ENCODE assay signal across 1 cellular context in genomic region chr18:54948350-54948837, GRCh38.
TF ChIP-seq lines count a peak whose summit lies in the region.

No MANE protein-coding gene starts in this region.

TF ChIP-seq in HepG2, 621 proteins besides CTCF, POLR2A, EP300 and RAD21 (continued from another document and continues in another):
- TF ChIP-seq ZHX2 (IDR thresholded peaks at IDR 0.05; ENCODE audit: low read depth), result no peak
- TF ChIP-seq ZHX2 (CRISPR knock-in tag; IDR thresholded peaks at IDR 0.05; ENCODE audit: borderline replicate concordance), result no peak
- no peak for TF ChIP-seq ZBTB49 (CRISPR knock-in tag; IDR thresholded peaks at IDR 0.05; ENCODE audit: borderline replicate concordance)
- no peak for TF ChIP-seq ZNF343 (CRISPR knock-in tag; IDR thresholded peaks at IDR 0.05)
- peak; percentile 75 for TF ChIP-seq FOSL2 (CRISPR knock-in tag; IDR thresholded peaks at IDR 0.05)
- TF ChIP-seq ZNF788 (CRISPR knock-in tag; IDR thresholded peaks at IDR 0.05; ENCODE audit: borderline replicate concordance), result no peak
- TF ChIP-seq KDM2A (CRISPR knock-in tag; IDR thresholded peaks at IDR 0.05; ENCODE audit: borderline replicate concordance, low read depth), result no peak
- TF ChIP-seq, protein P1, sequence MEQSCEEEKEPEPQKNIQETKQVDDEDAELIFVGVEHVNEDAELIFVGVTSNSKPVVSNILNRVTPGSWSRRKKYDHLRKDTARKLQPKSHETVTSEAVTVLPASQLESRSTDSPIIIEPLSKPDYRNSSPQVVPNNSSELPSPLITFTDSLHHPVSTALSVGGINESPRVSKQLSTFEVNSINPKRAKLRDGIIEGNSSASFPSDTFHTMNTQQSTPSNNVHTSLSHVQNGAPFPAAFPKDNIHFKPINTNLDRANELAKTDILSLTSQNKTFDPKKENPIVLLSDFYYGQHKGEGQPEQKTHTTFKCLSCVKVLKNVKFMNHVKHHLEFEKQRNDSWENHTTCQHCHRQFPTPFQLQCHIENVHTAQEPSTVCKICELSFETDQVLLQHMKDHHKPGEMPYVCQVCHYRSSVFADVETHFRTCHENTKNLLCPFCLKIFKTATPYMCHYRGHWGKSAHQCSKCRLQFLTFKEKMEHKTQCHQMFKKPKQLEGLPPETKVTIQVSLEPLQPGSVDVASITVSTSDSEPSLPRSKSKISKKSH (CRISPR knock-in tag; IDR thresholded peaks at IDR 0.05; ENCODE audit: borderline replicate concordance), result no peak
- TF ChIP-seq, protein P2, sequence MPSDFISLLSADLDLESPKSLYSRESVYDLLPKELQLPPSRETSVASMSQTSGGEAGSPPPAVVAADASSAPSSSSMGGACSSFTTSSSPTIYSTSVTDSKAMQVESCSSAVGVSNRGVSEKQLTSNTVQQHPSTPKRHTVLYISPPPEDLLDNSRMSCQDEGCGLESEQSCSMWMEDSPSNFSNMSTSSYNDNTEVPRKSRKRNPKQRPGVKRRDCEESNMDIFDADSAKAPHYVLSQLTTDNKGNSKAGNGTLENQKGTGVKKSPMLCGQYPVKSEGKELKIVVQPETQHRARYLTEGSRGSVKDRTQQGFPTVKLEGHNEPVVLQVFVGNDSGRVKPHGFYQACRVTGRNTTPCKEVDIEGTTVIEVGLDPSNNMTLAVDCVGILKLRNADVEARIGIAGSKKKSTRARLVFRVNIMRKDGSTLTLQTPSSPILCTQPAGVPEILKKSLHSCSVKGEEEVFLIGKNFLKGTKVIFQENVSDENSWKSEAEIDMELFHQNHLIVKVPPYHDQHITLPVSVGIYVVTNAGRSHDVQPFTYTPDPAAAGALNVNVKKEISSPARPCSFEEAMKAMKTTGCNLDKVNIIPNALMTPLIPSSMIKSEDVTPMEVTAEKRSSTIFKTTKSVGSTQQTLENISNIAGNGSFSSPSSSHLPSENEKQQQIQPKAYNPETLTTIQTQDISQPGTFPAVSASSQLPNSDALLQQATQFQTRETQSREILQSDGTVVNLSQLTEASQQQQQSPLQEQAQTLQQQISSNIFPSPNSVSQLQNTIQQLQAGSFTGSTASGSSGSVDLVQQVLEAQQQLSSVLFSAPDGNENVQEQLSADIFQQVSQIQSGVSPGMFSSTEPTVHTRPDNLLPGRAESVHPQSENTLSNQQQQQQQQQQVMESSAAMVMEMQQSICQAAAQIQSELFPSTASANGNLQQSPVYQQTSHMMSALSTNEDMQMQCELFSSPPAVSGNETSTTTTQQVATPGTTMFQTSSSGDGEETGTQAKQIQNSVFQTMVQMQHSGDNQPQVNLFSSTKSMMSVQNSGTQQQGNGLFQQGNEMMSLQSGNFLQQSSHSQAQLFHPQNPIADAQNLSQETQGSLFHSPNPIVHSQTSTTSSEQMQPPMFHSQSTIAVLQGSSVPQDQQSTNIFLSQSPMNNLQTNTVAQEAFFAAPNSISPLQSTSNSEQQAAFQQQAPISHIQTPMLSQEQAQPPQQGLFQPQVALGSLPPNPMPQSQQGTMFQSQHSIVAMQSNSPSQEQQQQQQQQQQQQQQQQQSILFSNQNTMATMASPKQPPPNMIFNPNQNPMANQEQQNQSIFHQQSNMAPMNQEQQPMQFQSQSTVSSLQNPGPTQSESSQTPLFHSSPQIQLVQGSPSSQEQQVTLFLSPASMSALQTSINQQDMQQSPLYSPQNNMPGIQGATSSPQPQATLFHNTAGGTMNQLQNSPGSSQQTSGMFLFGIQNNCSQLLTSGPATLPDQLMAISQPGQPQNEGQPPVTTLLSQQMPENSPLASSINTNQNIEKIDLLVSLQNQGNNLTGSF (CRISPR knock-in tag; IDR thresholded peaks at IDR 0.05), result no peak
- TF ChIP-seq KDM3A (CRISPR knock-in tag; IDR thresholded peaks at IDR 0.05; ENCODE audit: low read depth), result 0 out of 2 replicates have a peak, but pooled peaks have one; percentile 21
- TF ChIP-seq, protein P3, sequence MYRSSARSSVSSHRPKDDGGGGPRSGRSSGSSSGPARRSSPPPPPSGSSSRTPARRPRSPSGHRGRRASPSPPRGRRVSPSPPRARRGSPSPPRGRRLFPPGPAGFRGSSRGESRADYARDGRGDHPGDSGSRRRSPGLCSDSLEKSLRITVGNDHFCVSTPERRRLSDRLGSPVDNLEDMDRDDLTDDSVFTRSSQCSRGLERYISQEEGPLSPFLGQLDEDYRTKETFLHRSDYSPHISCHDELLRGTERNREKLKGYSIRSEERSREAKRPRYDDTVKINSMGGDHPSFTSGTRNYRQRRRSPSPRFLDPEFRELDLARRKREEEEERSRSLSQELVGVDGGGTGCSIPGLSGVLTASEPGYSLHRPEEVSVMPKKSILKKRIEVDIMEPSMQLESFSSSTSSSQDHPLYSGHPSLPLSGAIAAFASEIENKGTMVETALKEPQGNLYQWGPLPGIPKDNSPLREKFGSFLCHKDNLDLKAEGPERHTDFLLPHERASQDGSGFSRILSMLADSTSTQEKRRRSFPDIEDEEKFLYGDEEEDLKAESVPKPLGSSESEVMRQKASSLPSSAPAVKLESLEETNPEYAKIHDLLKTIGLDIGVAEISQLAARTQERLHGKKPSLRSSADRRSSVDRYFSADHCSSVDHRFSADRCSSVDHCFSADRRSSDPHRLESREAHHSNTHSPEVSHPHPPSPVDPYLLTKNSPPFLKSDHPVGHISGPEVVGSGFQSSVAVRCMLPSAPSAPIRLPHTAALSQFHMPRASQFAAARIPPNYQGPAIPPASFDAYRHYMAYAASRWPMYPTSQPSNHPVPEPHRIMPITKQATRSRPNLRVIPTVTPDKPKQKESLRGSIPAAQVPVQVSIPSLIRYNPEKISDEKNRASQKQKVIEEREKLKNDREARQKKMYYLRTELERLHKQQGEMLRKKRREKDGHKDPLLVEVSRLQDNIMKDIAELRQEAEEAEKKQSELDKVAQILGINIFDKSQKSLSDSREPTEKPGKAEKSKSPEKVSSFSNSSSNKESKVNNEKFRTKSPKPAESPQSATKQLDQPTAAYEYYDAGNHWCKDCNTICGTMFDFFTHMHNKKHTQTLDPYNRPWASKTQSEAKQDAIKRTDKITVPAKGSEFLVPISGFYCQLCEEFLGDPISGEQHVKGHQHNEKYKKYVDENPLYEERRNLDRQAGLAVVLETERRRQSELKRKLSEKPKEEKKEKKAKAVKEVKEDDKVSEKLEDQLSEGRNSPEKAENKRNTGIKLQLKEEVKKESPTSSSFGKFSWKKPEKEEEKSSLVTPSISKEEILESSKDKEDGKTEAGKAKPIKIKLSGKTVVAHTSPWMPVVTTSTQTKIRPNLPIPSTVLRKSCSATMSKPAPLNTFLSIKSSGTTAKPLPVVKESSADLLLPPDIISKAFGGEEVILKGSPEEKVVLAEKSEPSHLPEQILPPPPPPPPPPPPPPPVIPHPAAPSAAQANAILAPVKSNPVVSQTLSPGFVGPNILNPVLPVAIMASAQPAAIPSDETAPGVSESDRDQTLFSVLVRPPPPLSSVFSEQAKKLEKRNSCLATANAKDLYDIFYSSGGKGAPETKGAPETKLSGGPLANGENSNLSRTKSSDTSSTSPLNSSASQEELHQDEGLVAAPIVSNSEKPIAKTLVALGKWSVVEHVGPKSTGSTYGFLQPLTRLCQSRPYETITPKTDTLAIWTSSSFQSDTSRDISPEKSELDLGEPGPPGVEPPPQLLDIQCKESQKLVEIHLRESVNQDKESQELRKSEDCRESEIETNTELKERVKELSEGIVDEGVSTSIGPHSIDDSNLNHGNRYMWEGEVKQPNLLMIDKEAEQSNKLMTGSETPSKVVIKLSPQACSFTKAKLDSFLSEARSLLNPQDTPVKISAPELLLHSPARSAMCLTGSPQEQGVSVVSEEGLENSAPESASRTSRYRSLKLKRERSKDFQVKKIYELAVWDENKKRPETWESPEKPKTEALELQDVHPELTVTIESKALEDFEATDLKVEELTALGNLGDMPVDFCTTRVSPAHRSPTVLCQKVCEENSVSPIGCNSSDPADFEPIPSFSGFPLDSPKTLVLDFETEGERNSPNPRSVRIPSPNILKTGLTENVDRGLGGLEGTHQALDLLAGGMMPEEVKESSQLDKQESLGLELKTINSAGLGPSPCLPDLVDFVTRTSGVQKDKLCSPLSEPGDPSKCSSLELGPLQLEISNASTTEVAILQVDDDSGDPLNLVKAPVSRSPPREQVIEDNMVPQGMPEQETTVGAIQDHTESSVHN (CRISPR knock-in tag; IDR thresholded peaks at IDR 0.05), result no peak
- no peak for TF ChIP-seq CCDC6 (CRISPR knock-in tag; IDR thresholded peaks at IDR 0.05)
- 0 out of 4 replicates have a peak, but pooled peaks of 1 of the 2 experiments have one; percentile 28 for TF ChIP-seq HMGXB4 (CRISPR knock-in tag; IDR thresholded peaks at IDR 0.05; ENCODE audit: borderline replicate concordance in 1 of 2, low read depth in 1 of 2)
- TF ChIP-seq SAFB2 (CRISPR knock-in tag; IDR thresholded peaks at IDR 0.05; ENCODE audit: borderline replicate concordance, low read depth), result no peak
- TF ChIP-seq, protein P4, sequence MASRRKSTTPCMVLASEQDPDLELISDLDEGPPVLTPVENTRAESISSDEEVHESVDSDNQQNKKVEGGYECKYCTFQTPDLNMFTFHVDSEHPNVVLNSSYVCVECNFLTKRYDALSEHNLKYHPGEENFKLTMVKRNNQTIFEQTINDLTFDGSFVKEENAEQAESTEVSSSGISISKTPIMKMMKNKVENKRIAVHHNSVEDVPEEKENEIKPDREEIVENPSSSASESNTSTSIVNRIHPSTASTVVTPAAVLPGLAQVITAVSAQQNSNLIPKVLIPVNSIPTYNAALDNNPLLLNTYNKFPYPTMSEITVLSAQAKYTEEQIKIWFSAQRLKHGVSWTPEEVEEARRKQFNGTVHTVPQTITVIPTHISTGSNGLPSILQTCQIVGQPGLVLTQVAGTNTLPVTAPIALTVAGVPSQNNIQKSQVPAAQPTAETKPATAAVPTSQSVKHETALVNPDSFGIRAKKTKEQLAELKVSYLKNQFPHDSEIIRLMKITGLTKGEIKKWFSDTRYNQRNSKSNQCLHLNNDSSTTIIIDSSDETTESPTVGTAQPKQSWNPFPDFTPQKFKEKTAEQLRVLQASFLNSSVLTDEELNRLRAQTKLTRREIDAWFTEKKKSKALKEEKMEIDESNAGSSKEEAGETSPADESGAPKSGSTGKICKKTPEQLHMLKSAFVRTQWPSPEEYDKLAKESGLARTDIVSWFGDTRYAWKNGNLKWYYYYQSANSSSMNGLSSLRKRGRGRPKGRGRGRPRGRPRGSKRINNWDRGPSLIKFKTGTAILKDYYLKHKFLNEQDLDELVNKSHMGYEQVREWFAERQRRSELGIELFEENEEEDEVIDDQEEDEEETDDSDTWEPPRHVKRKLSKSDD (CRISPR knock-in tag; IDR thresholded peaks at IDR 0.05; ENCODE audit: low read depth), result no peak
- no peak for TF ChIP-seq STAG1 (CRISPR knock-in tag; IDR thresholded peaks at IDR 0.05)
- no peak for TF ChIP-seq THYN1 (CRISPR knock-in tag; IDR thresholded peaks at IDR 0.05; ENCODE audit: borderline replicate concordance, low read depth)
- no peak for TF ChIP-seq TAF1 (CRISPR knock-in tag; IDR thresholded peaks at IDR 0.05)
